8 cellular contexts compared by ENCODE assay signal in the genomic region with DNA sequence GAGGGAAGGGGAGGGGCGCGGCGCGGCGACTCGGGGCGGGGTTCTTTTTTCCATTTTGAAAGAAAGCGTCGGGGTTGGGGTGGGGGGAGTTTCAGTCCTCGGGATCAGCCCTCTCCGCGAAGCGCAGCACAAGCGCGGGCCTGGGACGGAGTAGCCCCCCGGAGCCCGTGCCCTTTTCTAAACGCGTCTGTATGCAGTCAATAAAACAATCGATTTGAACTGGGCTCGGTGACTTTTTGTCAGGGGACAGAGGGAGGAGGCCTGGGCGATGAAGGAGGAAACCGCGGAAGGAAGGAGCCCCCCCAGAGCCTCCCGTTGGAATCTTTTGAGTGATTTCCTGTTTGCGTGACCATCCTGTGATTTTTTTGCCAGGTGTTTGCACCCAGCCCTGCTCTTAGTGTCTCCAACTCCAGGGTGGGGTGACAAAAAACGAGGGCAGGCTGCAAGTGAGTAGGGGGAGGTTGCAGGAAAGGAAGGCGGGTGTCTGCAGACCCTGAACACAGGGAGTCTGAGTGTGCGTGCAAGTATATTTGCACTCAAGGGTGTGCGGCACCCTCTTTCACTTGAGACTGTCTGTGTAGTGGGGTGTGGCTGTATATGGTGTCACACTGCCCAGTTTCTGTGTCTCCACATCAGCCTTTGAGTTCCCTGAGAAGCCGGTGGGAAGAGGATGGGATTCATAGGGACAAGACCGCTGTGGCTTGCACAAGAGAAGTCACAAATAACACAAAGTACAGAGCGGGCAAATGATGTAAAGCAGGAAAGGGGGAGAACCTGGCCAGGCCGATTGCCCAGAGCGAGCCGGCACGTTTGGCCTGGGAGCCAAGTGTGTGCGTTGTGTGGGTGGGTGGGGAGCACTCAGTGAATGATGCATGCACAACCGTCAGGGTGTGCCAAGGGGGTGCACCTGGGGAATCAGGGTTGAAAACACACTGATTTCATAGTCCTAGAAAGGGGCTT. TPM values are rescaled to one million over a fixed set of nuclear protein-coding genes. Genes with fewer than 3 reads are reported as not detected.
DNase-seq lines count a peak whose midpoint lies in the region; ATAC-seq, FAIRE-seq and TF ChIP-seq lines count a peak whose summit lies in the region.

No MANE protein-coding gene starts in this region.

- H3K9me3 Mint-ChIP-seq in HFFc6: peaks cover 3% of the 10 kb centered on the region; the same call in 1 of the 2 replicates

- peaks cover 74% of the 10 kb centered on the region for H3K79me2 ChIP-seq in neural cell (replicated peaks; ENCODE audit: insufficient read depth, low read length)

- no peaks in the 10 kb centered on the region for H3F3A ChIP-seq in neural cell (ENCODE audit: insufficient read depth, low read length, poor library complexity, severe bottlenecking)

- no peak for TF ChIP-seq EP300 in neural cell (conservative IDR thresholded peaks at IDR 0.05; ENCODE audit: poor library complexity, severe bottlenecking)

- FAIRE-seq in RCC 7860 (lab: Jason Lieb, UNC): no peak

- H3K27ac ChIP-seq in neural cell (ENCODE audit: low read length): peak overlapping the region; percentile 82

- H3K4me3 ChIP-seq in AG10803 (ENCODE audit: low read length) (peak overlapping the region; percentile 62), choroid plexus epithelial cell (ENCODE audit: low read depth, low read length) (peak overlapping the region; percentile 58), neural cell (ENCODE audit: low read length) (peak overlapping the region; percentile 95)

- H3K27me3 Mint-ChIP-seq in HFFc6 (ENCODE audit: insufficient read depth): peaks cover 29% of the 10 kb centered on the region

- H3K36me3 Mint-ChIP-seq in HFFc6 (ENCODE audit: low read depth): no peaks in the 10 kb centered on the region

- H3K4me1 Mint-ChIP-seq in HFFc6 (ENCODE audit: low read depth): peaks cover 10% of the 10 kb centered on the region

- H3K36me3 ChIP-seq in neural cell (ENCODE audit: insufficient read depth, low read length): peaks cover 31% of the 10 kb centered on the region

- peak overlapping the region; percentile 71 for H3K27ac Mint-ChIP-seq in HFFc6

- DNase-seq in AG10803 (ENCODE audit: low read depth) (peak; percentile 13), HFFc6 (no peak), choroid plexus epithelial cell (ENCODE audit: low read depth) (no peak), NCI-H1048 (lab: John Stamatoyannopoulos, UW) (no peak), RCC 7860 (ENCODE audit: low spot score) (no peak)

- no peaks in the 10 kb centered on the region for H3K27me3 ChIP-seq in neural cell (ENCODE audit: insufficient read depth, low read depth, low read length)

- TF ChIP-seq CTCF in AG10803 (conservative IDR thresholded peaks at IDR 0.05; ENCODE audit: low read length) (no peak), HFFc6 (IDR thresholded peaks at IDR 0.05) (no peak), choroid plexus epithelial cell (conservative IDR thresholded peaks at IDR 0.05; ENCODE audit: low read depth, low read length) (no peak), neural cell (IDR thresholded peaks at IDR 0.05; ENCODE audit: poor library complexity, severe bottlenecking) (no peak)

- peak; percentile 13 for TF ChIP-seq RAD21 in neural cell (conservative IDR thresholded peaks at IDR 0.05)

- H4K20me1 ChIP-seq in neural cell (ENCODE audit: insufficient read depth): no peaks in the 10 kb centered on the region

- no peak overlapping the region for H2AFZ ChIP-seq in neural cell (ENCODE audit: low read depth, low read length)

- H3K4me2 ChIP-seq in neural cell (ENCODE audit: low read length): peak overlapping the region; percentile 48

- peak overlapping the region; percentile 86 for H3K4me3 Mint-ChIP-seq in HFFc6

- no peaks in the 10 kb centered on the region for H3K9me2 ChIP-seq in neural cell (ENCODE audit: insufficient read depth, low read length)

- H3K9me3 ChIP-seq in neural cell (ENCODE audit: low read length): peaks cover 33% of the 10 kb centered on the region

- H3K9ac ChIP-seq in neural cell (ENCODE audit: low read length): peak overlapping the region; percentile 76

- no peak for ATAC-seq in esophagus mucosa
- ATAC-seq in GM21447 (IDR thresholded peaks at IDR 0.05; ENCODE audit: unreplicated experiment): no peak

TF ChIP-seq in neural cell, 6 proteins besides CTCF, POLR2A, EP300 and RAD21:
- TF ChIP-seq EZH2 (IDR thresholded peaks at IDR 0.05; ENCODE audit: borderline replicate concordance, insufficient read depth, low read length, poor library complexity, severe bottlenecking) (no peak), SMC3 (conservative IDR thresholded peaks at IDR 0.05; ENCODE audit: poor library complexity) (peak; percentile 26), TAF1 (IDR thresholded peaks at IDR 0.05; ENCODE audit: low read depth) (no peak)
- TF ChIP-seq, protein P1, sequence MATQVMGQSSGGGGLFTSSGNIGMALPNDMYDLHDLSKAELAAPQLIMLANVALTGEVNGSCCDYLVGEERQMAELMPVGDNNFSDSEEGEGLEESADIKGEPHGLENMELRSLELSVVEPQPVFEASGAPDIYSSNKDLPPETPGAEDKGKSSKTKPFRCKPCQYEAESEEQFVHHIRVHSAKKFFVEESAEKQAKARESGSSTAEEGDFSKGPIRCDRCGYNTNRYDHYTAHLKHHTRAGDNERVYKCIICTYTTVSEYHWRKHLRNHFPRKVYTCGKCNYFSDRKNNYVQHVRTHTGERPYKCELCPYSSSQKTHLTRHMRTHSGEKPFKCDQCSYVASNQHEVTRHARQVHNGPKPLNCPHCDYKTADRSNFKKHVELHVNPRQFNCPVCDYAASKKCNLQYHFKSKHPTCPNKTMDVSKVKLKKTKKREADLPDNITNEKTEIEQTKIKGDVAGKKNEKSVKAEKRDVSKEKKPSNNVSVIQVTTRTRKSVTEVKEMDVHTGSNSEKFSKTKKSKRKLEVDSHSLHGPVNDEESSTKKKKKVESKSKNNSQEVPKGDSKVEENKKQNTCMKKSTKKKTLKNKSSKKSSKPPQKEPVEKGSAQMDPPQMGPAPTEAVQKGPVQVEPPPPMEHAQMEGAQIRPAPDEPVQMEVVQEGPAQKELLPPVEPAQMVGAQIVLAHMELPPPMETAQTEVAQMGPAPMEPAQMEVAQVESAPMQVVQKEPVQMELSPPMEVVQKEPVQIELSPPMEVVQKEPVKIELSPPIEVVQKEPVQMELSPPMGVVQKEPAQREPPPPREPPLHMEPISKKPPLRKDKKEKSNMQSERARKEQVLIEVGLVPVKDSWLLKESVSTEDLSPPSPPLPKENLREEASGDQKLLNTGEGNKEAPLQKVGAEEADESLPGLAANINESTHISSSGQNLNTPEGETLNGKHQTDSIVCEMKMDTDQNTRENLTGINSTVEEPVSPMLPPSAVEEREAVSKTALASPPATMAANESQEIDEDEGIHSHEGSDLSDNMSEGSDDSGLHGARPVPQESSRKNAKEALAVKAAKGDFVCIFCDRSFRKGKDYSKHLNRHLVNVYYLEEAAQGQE (IDR thresholded peaks at IDR 0.05; ENCODE audit: borderline replicate concordance): peak; percentile 42

RNA-seq across cellular contexts. Expression of a gene that starts 6.5 kb away (rescaled TPM):
- total RNA-seq in HFFc6 (2021; fragmentation: NEBNext Ultra II Directional; extraction: Animal tissue kit (Norgen Biotek cat#: 25700)): under 1 TPM in 1 of 6 experiments, not detected in 5; 0.07 TPM
- 301 and 330 TPM in 2 replicates for polyA plus RNA-seq in neural cell
- 444 and 493 TPM in 2 replicates for polyA minus RNA-seq in neural cell
- total RNA-seq in esophagus mucosa: 0.16 TPM

RNA-seq across cellular contexts. Expression of a gene that starts 36.6 kb away (rescaled TPM):
- 1 to 10 TPM; 1.7 to 6.3 (median 1.9) TPM for total RNA-seq in HFFc6 (2021; fragmentation: NEBNext Ultra II Directional; extraction: Animal tissue kit (Norgen Biotek cat#: 25700))
- not detected in 2 replicates for polyA plus RNA-seq in neural cell
- polyA minus RNA-seq in neural cell: not detected in 2 replicates
- total RNA-seq in esophagus mucosa: 2.2 TPM

RNA-seq across cellular contexts. Expression of a gene that starts 54.5 kb away (rescaled TPM):
- not detected for total RNA-seq in HFFc6 (2021; fragmentation: NEBNext Ultra II Directional; extraction: Animal tissue kit (Norgen Biotek cat#: 25700))
- polyA plus RNA-seq in neural cell: 0.50 TPM in 2 replicates
- 0.12 and 0.24 TPM in 2 replicates for polyA minus RNA-seq in neural cell
- total RNA-seq in esophagus mucosa: 0.08 TPM
